Comparison of ENCODE assay signal across 21 cellular contexts in genomic region chr9:113659039-113659438, GRCh38.
"Had no signal": no experiment of that assay in that cellular context is flagged by ENCODE, and none has a peak within 500 bp of the region (broad histone marks: within the 10 kb centered on the region; RNA-seq: fewer than 3 reads in every experiment).

No MANE protein-coding gene starts in this region.

- H3K4me3 ChIP-seq: heart right ventricle, lower lobe of right lung, pancreas, skin epidermis, tibial artery had no signal

- H3K27ac ChIP-seq: lower lobe of right lung, pancreas, tibial artery had no signal

- DNase-seq: activated CD4-positive, alpha-beta T cell treated with anti-CD3 and anti-CD28 coated beads, Interleukin-2, amount 10 ng/mL, durations not matched to agents 24 days and 14 days; activated CD4-positive, CD25-positive, alpha-beta regulatory T cell; activated CD8-positive, alpha-beta memory T cell treated with anti-CD3 and anti-CD28 coated beads, Interleukin-2, amount 10 ng/mL, durations not matched to agents 7 days and 5 days; activated CD8-positive, alpha-beta T cell treated with anti-CD3 and anti-CD28 coated beads for 36 hours; activated T-cell treated with anti-CD3 and anti-CD28 coated beads, Interleukin-2, amount 50 U/mL, for 1 hour; cerebellar nuclear complex; cortex of kidney; heart right ventricle; kidney; lower lobe of right lung; natural killer cell; right cardiac atrium; stimulated activated CD4-positive, alpha-beta T cell treated with anti-CD3 and anti-CD28 coated beads, Interleukin-1b, Interleukin-23, amount 100 ng/mL, for 48 hours; stimulated activated naive CD8-positive, alpha-beta T cell treated with anti-CD3 and anti-CD28 coated beads, Interleukin-15, amount 100 ng/mL, for 72 hours; SW 1271; T-helper 17 cell had no signal

- H3K27ac Mint-ChIP-seq: activated CD4-positive, alpha-beta T cell treated with anti-CD3 and anti-CD28 coated beads, Interleukin-2, amount 10 ng/mL, durations not matched to agents 24 days and 14 days; activated CD8-positive, alpha-beta memory T cell treated with anti-CD3 and anti-CD28 coated beads, Interleukin-2, amount 10 ng/mL, durations not matched to agents 7 days and 5 days; activated CD8-positive, alpha-beta T cell treated with anti-CD3 and anti-CD28 coated beads for 36 hours; activated naive CD8-positive, alpha-beta T cell; mesothelial cell of epicardium; natural killer cell had no signal

- H3K9me3 ChIP-seq: heart right ventricle, lower lobe of right lung, pancreas, tibial artery had no signal

- H3K4me1 ChIP-seq: pancreas had no signal

- H3K36me3 ChIP-seq: heart right ventricle, lower lobe of right lung, pancreas, tibial artery had no signal

- H3K27me3 ChIP-seq: heart right ventricle, pancreas had no signal

- H3K9me3 Mint-ChIP-seq: activated CD4-positive, alpha-beta T cell treated with anti-CD3 and anti-CD28 coated beads, Interleukin-2, amount 10 ng/mL, durations not matched to agents 24 days and 14 days; activated CD8-positive, alpha-beta T cell treated with anti-CD3 and anti-CD28 coated beads for 36 hours; mesothelial cell of epicardium; natural killer cell; stimulated activated naive CD8-positive, alpha-beta T cell treated with anti-CD3 and anti-CD28 coated beads, Interleukin-15, amount 100 ng/mL, for 72 hours had no signal

- H3K36me3 Mint-ChIP-seq: activated CD8-positive, alpha-beta memory T cell treated with anti-CD3 and anti-CD28 coated beads, Interleukin-2, amount 10 ng/mL, durations not matched to agents 7 days and 5 days; activated naive CD8-positive, alpha-beta T cell; mesothelial cell of epicardium; natural killer cell had no signal

- H3K4me3 Mint-ChIP-seq: activated CD4-positive, alpha-beta T cell treated with anti-CD3 and anti-CD28 coated beads, Interleukin-2, amount 10 ng/mL, durations not matched to agents 24 days and 14 days; activated CD8-positive, alpha-beta memory T cell treated with anti-CD3 and anti-CD28 coated beads, Interleukin-2, amount 10 ng/mL, durations not matched to agents 7 days and 5 days; activated CD8-positive, alpha-beta T cell treated with anti-CD3 and anti-CD28 coated beads for 36 hours; activated naive CD8-positive, alpha-beta T cell; mesothelial cell of epicardium; natural killer cell; stimulated activated naive CD8-positive, alpha-beta T cell treated with anti-CD3 and anti-CD28 coated beads, Interleukin-15, amount 100 ng/mL, for 72 hours; T-helper 17 cell had no signal
